14 cellular contexts compared by ENCODE assay signal in genomic region chr5:139733698-139734491, GRCh38.
DNase-seq lines count a peak whose midpoint lies in the region; ATAC-seq, FAIRE-seq and TF ChIP-seq lines count a peak whose summit lies in the region.
"Had no signal": no experiment of that assay in that cellular context is flagged by ENCODE, and none has a peak within 500 bp of the region (broad histone marks: within the 10 kb centered on the region; RNA-seq: fewer than 3 reads in every experiment).

No MANE protein-coding gene starts in this region.

- no peak overlapping the region for H3K9ac ChIP-seq in kidney (ENCODE audit: low read length in 2 of 2)

- no peaks in the 10 kb centered on the region for H4K20me1 ChIP-seq in GM23338 (replicated peaks; ENCODE audit: insufficient read depth)

- no peak overlapping the region for H3K4me3 Mint-ChIP-seq in GM23338

- TF ChIP-seq CTCF in GM23338 (conservative IDR thresholded peaks at IDR 0.05; ENCODE audit: low read depth in 2 of 2): no peak
- no peak for TF ChIP-seq CTCF in kidney (IDR thresholded peaks at IDR 0.05; ENCODE audit: borderline replicate concordance, extremely low read depth, insufficient read depth)

- H3K79me2 ChIP-seq in GM23338 (replicated peaks; ENCODE audit: insufficient read depth): no peaks in the 10 kb centered on the region

- H2AFZ ChIP-seq in GM23338: peak overlapping the region; percentile 32

- peaks cover 6% of the 10 kb centered on the region for H3K27me3 Mint-ChIP-seq in GM23338 (ENCODE audit: insufficient read depth, low read depth, poor library complexity)

- no peak overlapping the region; the same call in 1 of the 2 replicates for H3K27ac Mint-ChIP-seq in GM23338

- peaks cover 17% of the 10 kb centered on the region for H3K4me1 Mint-ChIP-seq in GM23338

- no peaks in the 10 kb centered on the region for H3K9me3 ChIP-seq in kidney (ENCODE audit: control insufficient read depth in 1 of 2, low read length in 2 of 2)
- H3K9me3 ChIP-seq: neutrophil had no signal

- no peaks in the 10 kb centered on the region for H3K9me2 ChIP-seq in GM23338 (ENCODE audit: insufficient read depth)

- H3K4me3 ChIP-seq in GM23338: no peak overlapping the region
- no peak overlapping the region for H3K4me3 ChIP-seq in kidney (ENCODE audit: low read length in 2 of 2)

- peak overlapping the region; percentile 26; the same call in 1 of the 2 replicates for H3K4me2 ChIP-seq in GM23338

- no peaks in the 10 kb centered on the region for H3K36me3 ChIP-seq in GM23338 (ENCODE audit: insufficient read depth)
- no peaks in the 10 kb centered on the region for H3K36me3 ChIP-seq in kidney (ENCODE audit: control insufficient read depth in 1 of 2, insufficient read depth in 2 of 2, low read length in 2 of 2)
- H3K36me3 ChIP-seq: neutrophil had no signal

- no peak overlapping the region for H3K27ac ChIP-seq in GM23338 (ENCODE audit: low read depth)
- peak overlapping the region; percentile 98 for H3K27ac ChIP-seq in angular gyrus (ENCODE audit: low read depth, low read length)
- H3K27ac ChIP-seq in kidney (ENCODE audit: low read depth in 2 of 2, low read length in 2 of 2): no peak overlapping the region
- H3K27ac ChIP-seq: C4-2B, neutrophil had no signal

- intact Hi-C loops in kidney (cut with DNase I): no loop called here

- H3F3A ChIP-seq in GM23338 (replicated peaks; ENCODE audit: low read depth): 0 out of 2 replicates have a peak, but pooled peaks cover 5% of the 10 kb centered on the region

- no peaks in the 10 kb centered on the region for H3K36me3 Mint-ChIP-seq in GM23338 (ENCODE audit: low read depth)

- H3K4me1 ChIP-seq in GM23338 (ENCODE audit: insufficient read depth) (no peaks in the 10 kb centered on the region), kidney (ENCODE audit: control insufficient read depth in 1 of 2, insufficient read depth in 1 of 2, low read depth in 1 of 2, low read length in 2 of 2) (no peaks in the 10 kb centered on the region)

- no peaks in the 10 kb centered on the region for H3K9me3 Mint-ChIP-seq in GM23338

- ATAC-seq in GM23338: peak; percentile 90
- no peak for ATAC-seq in HG03175 (IDR thresholded peaks at IDR 0.05; ENCODE audit: unreplicated experiment)

- no peaks in the 10 kb centered on the region for H3K27me3 ChIP-seq in GM23338 (ENCODE audit: insufficient read depth)
- H3K27me3 ChIP-seq: neutrophil had no signal

- no peak for FAIRE-seq in kidney (lab: Jason Lieb, UNC)

- DNase-seq in GM23338 (ENCODE audit: low spot score): peak; percentile 44
- peak; percentile 84 for DNase-seq in kidney
- peak; percentile 97 for DNase-seq in putamen (ENCODE audit: low spot score)
- no peak for DNase-seq in CD1c-positive myeloid dendritic cell (ENCODE audit: extremely low spot score)
- no peak for DNase-seq in NCI-H226
- DNase-seq in effector CD8-positive, alpha-beta T cell (lab: John Stamatoyannopoulos, UW): no peak
- DNase-seq: activated CD4-positive, CD25-positive, alpha-beta regulatory T cell treated with anti-CD3 and anti-CD28 coated beads, Interleukin-2, amount 50 U/mL, for 72 hours; activated effector memory CD4-positive, alpha-beta T cell treated with Interleukin-2 at 50 U/mL for 16 hours; dermis blood vessel endothelial cell; NCI-H187 treated with DMSO at 0.1 percent for 48 hours had no signal

TF ChIP-seq in GM23338, 12 proteins besides CTCF, POLR2A, EP300 and RAD21 (continues in another document):
- TF ChIP-seq ZNF462 (CRISPR knock-in tag; IDR thresholded peaks at IDR 0.05) (no peak), REST (IDR thresholded peaks at IDR 0.05; ENCODE audit: unreplicated experiment) (no peak), NANOG (IDR thresholded peaks at IDR 0.05; ENCODE audit: borderline replicate concordance) (no peak), STAT1 (IDR thresholded peaks at IDR 0.05; ENCODE audit: unreplicated experiment) (no peak), ZNF114 (CRISPR knock-in tag; IDR thresholded peaks at IDR 0.05) (no peak)

Comparison
In these comparisons a context has a peak if more than half of its experiments do, and no peak if none do; other contexts are left out.
1. DNase-seq: peak in GM23338 (single experiment), kidney (single experiment) and putamen (single experiment); none in CD1c-positive myeloid dendritic cell (single experiment), NCI-H226 (single experiment) and effector CD8-positive, alpha-beta T cell (single experiment).